1 cellular context compared by ENCODE assay signal in genomic region chr5:58786904-58787303, GRCh38.
TF ChIP-seq lines count a peak whose summit lies in the region.

No MANE protein-coding gene starts in this region.

TF ChIP-seq in GM23338, 12 proteins besides CTCF, POLR2A, EP300 and RAD21 (continued from another document):
- TF ChIP-seq ZNF462 (CRISPR knock-in tag; IDR thresholded peaks at IDR 0.05) (no peak), EZH2 (IDR thresholded peaks at IDR 0.05; ENCODE audit: low read depth, unreplicated experiment) (no peak), ETS1 (IDR thresholded peaks at IDR 0.05) (no peak), ZNF331 (CRISPR knock-in tag; IDR thresholded peaks at IDR 0.05; ENCODE audit: low read depth) (no peak), ZNF114 (CRISPR knock-in tag; IDR thresholded peaks at IDR 0.05) (no peak), STAT1 (IDR thresholded peaks at IDR 0.05; ENCODE audit: unreplicated experiment) (no peak)
TF ChIP-seq in GM23338: peak in this region for 0.
